24 cellular contexts compared by ENCODE assay signal in the genomic region with DNA sequence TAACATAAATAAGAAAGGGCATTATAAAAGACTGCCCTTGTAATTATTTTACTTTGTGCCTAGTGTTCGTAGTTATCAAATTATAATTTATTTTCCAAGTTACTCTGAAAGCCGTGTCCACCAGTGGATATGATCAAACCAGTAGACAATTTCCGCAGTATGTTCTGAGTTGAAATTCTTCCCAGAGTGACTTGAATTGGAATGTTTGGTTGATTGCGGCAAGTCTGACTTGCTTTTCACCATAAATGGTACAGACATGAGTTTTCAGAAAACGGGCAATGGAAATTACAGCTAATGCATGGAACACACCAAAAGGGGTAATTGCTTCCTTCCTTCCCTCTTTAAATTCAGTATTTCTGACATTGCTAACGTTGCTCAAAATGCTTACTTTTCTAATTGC. TPM values are rescaled to one million over a fixed set of nuclear protein-coding genes. Genes with fewer than 3 reads are reported as not detected.
"Had no signal": no experiment of that assay in that cellular context is flagged by ENCODE, and none has a peak within 500 bp of the region (broad histone marks: within the 10 kb centered on the region; RNA-seq: fewer than 3 reads in every experiment).

No MANE protein-coding gene starts in this region.

- H3K4me3 ChIP-seq: body of pancreas, heart left ventricle, lower lobe of right lung, spleen, uterus had no signal

- H3K27me3 ChIP-seq: body of pancreas, foreskin keratinocyte, heart left ventricle, spleen, uterus had no signal

- DNase-seq: activated CD4-positive, alpha-beta memory T cell treated with anti-CD3 and anti-CD28 coated beads, Interleukin-2, amount 10 ng/mL, durations not matched to agents 7 days and 5 days; activated CD4-positive, alpha-beta T cell treated with anti-CD3 and anti-CD28 coated beads, Interleukin-2, amount 10 ng/mL, durations not matched to agents 24 days and 14 days; activated CD4-positive, CD25-positive, alpha-beta regulatory T cell treated with anti-CD3 and anti-CD28 coated beads, Interleukin-2, amount 50 U/mL, for 72 hours; activated gamma-delta T cell treated with Interleukin-2 at 50 U/mL for 16 hours; activated naive CD4-positive, alpha-beta T cell treated with anti-CD3 and anti-CD28 coated beads, Interleukin-2, amount 50 U/mL, for 16 hours; activated T-cell treated with anti-CD3 and anti-CD28 coated beads, Interleukin-2, amount 50 U/mL, for 4 hours; anterior cingulate cortex; body of pancreas; cortex of kidney; effector CD8-positive, alpha-beta T cell; foreskin keratinocyte; heart left ventricle; hypothalamus; immature natural killer cell; lower lobe of right lung; mesenchymal stem cell; naive thymus-derived CD8-positive, alpha-beta T cell; occipital lobe; right cardiac atrium; spleen; stimulated activated naive CD4-positive, alpha-beta T cell; T-helper 17 cell; uterus had no signal

- H3K27ac ChIP-seq: body of pancreas, foreskin keratinocyte, heart left ventricle, lower lobe of right lung, spleen, uterus had no signal

- H3K4me1 ChIP-seq: foreskin keratinocyte, lower lobe of right lung, spleen, uterus had no signal

- H3K9me3 ChIP-seq: body of pancreas, lower lobe of right lung, uterus had no signal

- H3K36me3 ChIP-seq: heart left ventricle, lower lobe of right lung, spleen, uterus had no signal

RNA-seq across cellular contexts. Expression of a gene that starts 56.6 kb away (rescaled TPM):
- total RNA-seq: activated CD4-positive, alpha-beta memory T cell treated with anti-CD3 and anti-CD28 coated beads, Interleukin-2, amount 10 ng/mL, durations not matched to agents 7 days and 5 days; activated CD4-positive, alpha-beta T cell treated with anti-CD3 and anti-CD28 coated beads, Interleukin-2, amount 10 ng/mL, durations not matched to agents 24 days and 14 days; activated T-cell treated with anti-CD3 and anti-CD28 coated beads, Interleukin-2, amount 50 U/mL, for 4 hours; activated T-helper 17 cell treated with anti-CD3 and anti-CD28 coated beads, Interleukin-2, amount 50 U/mL, for 72 hours; naive thymus-derived CD8-positive, alpha-beta T cell; T-helper 17 cell had no signal
